In the genomic region with DNA sequence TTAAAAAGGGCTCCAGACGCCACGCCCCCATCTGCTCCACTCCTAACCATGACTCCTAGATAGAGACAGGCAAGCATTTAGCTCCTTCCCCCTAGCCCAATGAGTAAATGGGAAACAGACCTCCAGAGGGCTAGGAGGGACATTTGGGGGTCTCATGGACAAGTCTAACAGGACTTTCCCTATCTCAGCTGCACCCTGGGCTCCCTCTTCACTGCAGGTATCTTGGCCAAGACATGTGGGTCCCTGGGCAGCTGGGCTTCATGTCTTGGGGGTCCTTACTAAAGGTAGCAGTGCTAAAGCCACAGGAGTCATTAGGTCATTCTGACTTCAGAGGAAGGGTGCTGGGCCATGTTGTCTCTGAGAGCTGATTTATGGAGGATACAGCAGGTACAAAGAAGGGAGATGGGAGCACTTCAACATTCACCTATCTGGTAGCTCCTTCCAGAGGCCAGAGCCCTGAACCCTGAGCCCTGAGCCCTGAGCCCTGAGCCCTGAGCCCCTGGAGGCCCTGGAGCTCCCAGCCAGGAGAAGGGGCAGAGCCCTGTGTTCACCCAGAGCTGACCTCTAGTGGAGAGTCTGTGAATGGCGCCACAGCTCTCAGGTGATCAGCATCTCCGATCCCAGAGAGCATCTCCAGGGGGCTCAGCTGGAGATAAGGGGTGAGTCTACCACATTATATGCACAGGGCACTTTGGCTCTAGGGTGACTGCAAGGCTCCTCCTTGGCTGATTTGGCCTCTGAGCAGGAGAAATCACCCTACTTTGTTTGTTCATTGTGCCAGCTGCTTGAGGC, we compare ENCODE assay signal across 8 cellular contexts. TPM values are rescaled to one million over a fixed set of nuclear protein-coding genes. Genes with fewer than 3 reads are reported as not detected.
DNase-seq lines count a peak whose midpoint lies in the region; ATAC-seq, FAIRE-seq and TF ChIP-seq lines count a peak whose summit lies in the region.

No MANE protein-coding gene starts in this region.

- POLR2A ChIA-PET in GM12878 (lab: Charles Lee), result no interaction called here
- POLR2A ChIA-PET in HepG2 (lab: Yijun Ruan, JAX), result no interaction called here

- in situ Hi-C loops in GM12878 (cut with MboI) (no loop called here), HepG2 (cut with HindIII; ENCODE audit: extremely low pct_ligation_motif_present, low pct_unique_long_range_greater_than_20kb) (loop anchor here (5.0 kb wide), 1 partner anchor 153 kb away; no protein-coding TSS in a partner anchor)

- H3K79me2 ChIP-seq in GM12878 (ENCODE audit: control insufficient read depth, insufficient read depth, low read length), result no peaks in the 10 kb centered on the region
- H3K79me2 ChIP-seq in HepG2 (ENCODE audit: insufficient read depth, low read length), result no peaks in the 10 kb centered on the region

- FAIRE-seq in GM12878 (lab: Jason Lieb, UNC), result peak; percentile 95
- FAIRE-seq in HepG2 (lab: Jason Lieb, UNC), result peak; percentile 21

- CTCF ChIA-PET in GM12878 (lab: Yijun Ruan, JAX) (interaction anchor here (0.5 to 3.6 kb wide), 22 partner anchors 9 to 1139 kb away, joined by 3 to 22 read pairs (median 4); a partner anchor contains a TSS), HepG2 (lab: Yijun Ruan, JAX; ENCODE audit: low intra/inter-chr PET ratio, low total read pairs) (no interaction called here)

- peak; percentile 79 for TF ChIP-seq CTCF in 22Rv1 (IDR thresholded peaks at IDR 0.05)
- TF ChIP-seq CTCF in GM12878 (IDR thresholded peaks at IDR 0.05 in 2 of 3, conservative IDR thresholded peaks at IDR 0.05 in 1 of 3; ENCODE audit: control insufficient read depth in 2 of 3, extremely low read depth in 1 of 3, insufficient read depth in 1 of 3, low read depth in 3 of 3, low read length in 3 of 3), result peak; percentile 63 to 94 (median 82)
- TF ChIP-seq CTCF in HepG2 (CRISPR knock-in tag; IDR thresholded peaks at IDR 0.05), result peak; percentile 70

- H3K4me3 ChIP-seq in GM12878 (no peak overlapping the region), HepG2 (replicated peaks in 1 of 3; ENCODE audit: insufficient read depth in 1 of 3, low read depth in 2 of 3, low read length in 3 of 3) (no peak overlapping the region)

- H3K27me3 ChIP-seq in GM12878 (replicated peaks in 1 of 2; ENCODE audit: control insufficient read depth in 2 of 2, insufficient read depth in 2 of 2, low read length in 1 of 2), result no peaks in the 10 kb centered on the region; a peak in 1 of 4 replicates
- no peaks in the 10 kb centered on the region; a peak in 1 of 5 replicates for H3K27me3 ChIP-seq in HepG2 (ENCODE audit: control insufficient read depth in 1 of 2, insufficient read depth in 2 of 2, low read length in 2 of 2)

- 0% methylated on average over 4 of the region's 4 CpGs for WGBS in GM12878 (ENCODE audit: insufficient coverage, insufficient replicate concordance, low lambda C conversion rate, missing lambda C conversion rate)
- 15% methylated on average over 2 of the region's 4 CpGs for WGBS in HepG2 (ENCODE audit: low lambda C conversion rate)

- H3K9me3 ChIP-seq in GM12878 (replicated peaks; ENCODE audit: control insufficient read depth, insufficient read depth, low read length) (no peaks in the 10 kb centered on the region), HepG2 (ENCODE audit: low read length) (no peaks in the 10 kb centered on the region)

- intact Hi-C loops in GM12878 (cut with micrococcal nuclease; ENCODE audit: unreplicated experiment) (loop anchor here (1.0 kb wide), 1 partner anchor 155 kb away; no protein-coding TSS in a partner anchor), HepG2 (cut with micrococcal nuclease; ENCODE audit: unreplicated experiment) (loop anchor here (2.0 kb wide), 1 partner anchor 154 kb away; no protein-coding TSS in a partner anchor)

- no peak overlapping the region for H3K9ac ChIP-seq in GM12878 (ENCODE audit: control insufficient read depth, insufficient read depth, low read length)
- no peak overlapping the region for H3K9ac ChIP-seq in HepG2 (ENCODE audit: insufficient read depth, low read depth, low read length)

- no peak for TF ChIP-seq POLR2A in GM12878 (IDR thresholded peaks at IDR 0.05; ENCODE audit: low read depth, low read length)
- TF ChIP-seq POLR2A in HepG2 (IDR thresholded peaks at IDR 0.05; ENCODE audit: insufficient read depth in 1 of 2, low read depth in 2 of 2, low read length in 2 of 2), result no peak

- TF ChIP-seq RAD21 in GM12878 (IDR thresholded peaks at IDR 0.05; ENCODE audit: insufficient read depth, low read depth, low read length) (peak; percentile 41; the same call in 1 of the 2 replicates), HepG2 (CRISPR knock-in tag; IDR thresholded peaks at IDR 0.05) (0 out of 2 replicates have a peak, but pooled peaks have one; percentile 17)

- DNase-seq in GM03348 (ENCODE audit: low spot score), result peak; percentile 88
- peak; percentile 49 for DNase-seq in NCI-H146 treated with DMSO at 0.1 percent for 48 hours (lab: John Stamatoyannopoulos, UW; ENCODE audit: unreplicated experiment)
- no peak for DNase-seq in GM12878 (ENCODE audit: low read depth, low spot score)
- DNase-seq in HepG2 (ENCODE audit: low spot score), result peak; percentile 29
- peak; percentile 43 for DNase-seq in ureter (ENCODE audit: low spot score)
- no peak for DNase-seq in pons (ENCODE audit: low spot score)

- H3K27ac ChIP-seq in 22Rv1 (no peak overlapping the region), GM12878 (ENCODE audit: control insufficient read depth, insufficient read depth) (no peak overlapping the region), HepG2 (ENCODE audit: extremely low read length, insufficient read depth, low read length) (no peak overlapping the region)

- ATAC-seq in HG02588 (IDR thresholded peaks at IDR 0.05; ENCODE audit: unreplicated experiment) (peak; percentile 74), GM12878 (peak; percentile 99), HepG2 (peak; percentile 97)

- RAD21 ChIA-PET in GM12878 (lab: Charles Lee; ENCODE audit: unreplicated experiment), result interaction anchor here (0.9 to 1.1 kb wide), 2 partner anchors 154 to 749 kb away, joined by 4 to 7 read pairs; no protein-coding TSS in a partner anchor

- TF ChIP-seq EP300 in GM12878 (IDR thresholded peaks at IDR 0.05; ENCODE audit: borderline replicate concordance in 1 of 2, control insufficient read depth in 1 of 2, low read depth in 2 of 2, low read length in 2 of 2), result no peak
- TF ChIP-seq EP300 in HepG2 (IDR thresholded peaks at IDR 0.05; ENCODE audit: low read depth in 2 of 2, low read length in 2 of 2), result no peak
- no peak for TF ChIP-seq EP300 in HepG2 (CRISPR knock-in tag; IDR thresholded peaks at IDR 0.05; ENCODE audit: borderline replicate concordance)

- H4K20me1 ChIP-seq in GM12878 (ENCODE audit: control insufficient read depth, insufficient read depth) (no peaks in the 10 kb centered on the region), HepG2 (ENCODE audit: insufficient read depth, low read length) (no peaks in the 10 kb centered on the region)

- BruUV-seq in GM12878 (replicated peaks; lab: Mats Ljungman, UMichigan), result no TSS peak
- no TSS peak for BruUV-seq in HepG2 (replicated peaks; lab: Mats Ljungman, UMichigan)

- no peak overlapping the region for H2AFZ ChIP-seq in GM12878 (ENCODE audit: control insufficient read depth, low read depth, low read length)
- H2AFZ ChIP-seq in HepG2 (ENCODE audit: low read length), result no peak overlapping the region

- no peak overlapping the region for H3K4me2 ChIP-seq in GM12878 (ENCODE audit: control insufficient read depth, insufficient read depth)
- H3K4me2 ChIP-seq in HepG2 (ENCODE audit: low read depth, low read length), result no peak overlapping the region

- H3K4me1 ChIP-seq in GM12878 (ENCODE audit: control insufficient read depth, insufficient read depth, low read length) (no peaks in the 10 kb centered on the region), HepG2 (ENCODE audit: insufficient read depth, low read length) (no peaks in the 10 kb centered on the region)

- H3K36me3 ChIP-seq in GM12878 (ENCODE audit: control insufficient read depth in 2 of 2, insufficient read depth in 2 of 2, low read length in 1 of 2) (no peaks in the 10 kb centered on the region), HepG2 (replicated peaks in 1 of 2; ENCODE audit: control insufficient read depth in 1 of 2, insufficient read depth in 2 of 2, low read length in 2 of 2) (no peaks in the 10 kb centered on the region)

- SMC1A ChIA-PET in GM12878 (lab: Charles Lee; ENCODE audit: uncharacterized antibody, unreplicated experiment), result interaction anchor here (0.7 to 2.6 kb wide), 2 partner anchors 154 to 747 kb away, joined by 4 to 17 read pairs; no protein-coding TSS in a partner anchor

RNA-seq across cellular contexts. Expression of a gene that starts 40.1 kb away (rescaled TPM):
- total RNA-seq in GM12878 (2013; cell fraction: nucleolus; rRNA removed), result 62.8 and 71.3 TPM in 2 replicates
- total RNA-seq in GM12878 (2014; rRNA removed) (1.3 and 1.5 TPM in 2 replicates), GM12878 (2014; rRNA removed; fragmentation: Illumina TruSeq; extraction: Trizol) (0.67 and 0.69 TPM in 2 replicates), GM12878 (2021) (1.8 and 2.2 TPM in 2 replicates), HepG2 (2016; rRNA removed; fragmentation: Illumina TruSeq; extraction: Trizol) (0.07 TPM in 1 of 2 replicates, not detected in the other), ureter (3.1 TPM)
- polyA plus RNA-seq in GM12878 (2011; ENCODE audit: low read depth), result 1.4 TPM
- polyA plus RNA-seq in GM12878 (2011; rRNA removed) (11.3 and 23.8 TPM in 2 replicates), GM12878 (2014; fragmentation: Illumina TruSeq; extraction: Trizol) (0.52 and 0.84 TPM in 2 replicates), GM12878 (2014; fragmentation: Nextera tagmentation; extraction: Ambion mirVana) (under 1 TPM; 0.34 to 0.49 TPM), GM12878 (2014; rRNA removed) (0.33 and 0.51 TPM in 2 replicates), GM12878 (2016; fragmentation: Nextera tagmentation; extraction: Ambion mirVana) (1 to 10 TPM; 1.6 TPM), HepG2 (2011; rRNA removed) (0.13 and 0.21 TPM in 2 replicates)
- 16.7 and 23.2 TPM in 2 replicates for polyA plus RNA-seq in GM12878 (2011; cell fraction: cytosol; rRNA removed)
- 40.2 and 43.2 TPM in 2 replicates for polyA plus RNA-seq in GM12878 (2011; cell fraction: nucleus; rRNA removed)
- polyA plus RNA-seq in GM12878 (2012), result 2.4 and 3.9 TPM in 2 replicates
- polyA minus RNA-seq in GM12878 (2011; rRNA and poly(A)+ RNA removed), result 54.3 and 64.7 TPM in 2 replicates
- 18.7 and 25.7 TPM in 2 replicates for polyA minus RNA-seq in GM12878 (2011; cell fraction: cytosol; rRNA and poly(A)+ RNA removed)
- polyA minus RNA-seq in GM12878 (2011; cell fraction: nucleus; rRNA and poly(A)+ RNA removed), result 161 and 396 TPM in 2 replicates
- total RNA-seq in HepG2 (2016; cell fraction: cytosol; rRNA removed; fragmentation: Illumina TruSeq; extraction: Trizol; ENCODE audit: low read depth), result 0.20 and 0.26 TPM in 2 replicates
- total RNA-seq in HepG2 (2016; cell fraction: insoluble cytoplasmic fraction; rRNA removed; fragmentation: Illumina TruSeq; extraction: Trizol), result 0.04 and 0.06 TPM in 2 replicates
- total RNA-seq in HepG2 (2016; cell fraction: membrane; rRNA removed; fragmentation: Illumina TruSeq; extraction: Trizol), result 0.03 TPM in 1 of 2 replicates, not detected in the other
- 0.37 and 0.44 TPM in 2 replicates for total RNA-seq in HepG2 (2016; cell fraction: nucleus; rRNA removed; fragmentation: Illumina TruSeq; extraction: Trizol)
- polyA plus RNA-seq in HepG2 (2011; cell fraction: cytosol; rRNA removed), result 0.05 and 0.09 TPM in 2 replicates
- 0.10 and 0.43 TPM in 2 replicates for polyA plus RNA-seq in HepG2 (2011; cell fraction: nucleus; rRNA removed)
- polyA plus RNA-seq in HepG2 (2012), result 0.04 and 0.13 TPM in 2 replicates
- polyA plus RNA-seq in HepG2 (2016; cell fraction: cytosol; fragmentation: Illumina TruSeq; extraction: Trizol; ENCODE audit: low read depth), result 0.02 TPM in 1 of 2 replicates, not detected in the other
- polyA plus RNA-seq in HepG2 (2016; cell fraction: insoluble cytoplasmic fraction; fragmentation: Illumina TruSeq; extraction: Trizol; ENCODE audit: low read depth), result 0.21 and 0.39 TPM in 2 replicates
- 0.07 TPM in 1 of 2 replicates, not detected in the other for polyA plus RNA-seq in HepG2 (2016; cell fraction: membrane; fragmentation: Illumina TruSeq; extraction: Trizol; ENCODE audit: low read depth)
- 0.12 and 0.25 TPM in 2 replicates for polyA plus RNA-seq in HepG2 (2016; cell fraction: nucleus; fragmentation: Illumina TruSeq; extraction: Trizol; ENCODE audit: insufficient read depth, low read depth)
- 0.42 and 1.1 TPM in 2 replicates for polyA minus RNA-seq in HepG2 (2011; rRNA and poly(A)+ RNA removed; ENCODE audit: low replicate concordance)
- polyA minus RNA-seq in HepG2 (2011; cell fraction: cytosol; rRNA and poly(A)+ RNA removed), result not detected in 2 replicates
- polyA minus RNA-seq in HepG2 (2011; cell fraction: nucleus; rRNA and poly(A)+ RNA removed), result 0.87 and 3.0 TPM in 2 replicates

Comparison
In these comparisons a context has a peak if more than half of its experiments do, and no peak if none do; other contexts are left out.
1. DNase-seq: peak in GM03348 (single experiment), NCI-H146 treated with DMSO at 0.1 percent for 48 hours (single experiment), HepG2 (single experiment) and ureter (single experiment); none in GM12878 (single experiment) and pons (single experiment).
2. Peak in every context shown above with its lines, with median percentiles within 50 percentile points of each other: CTCF ChIP-seq and ATAC-seq.